ENCODE assay signal across 10 cellular contexts in the genomic region with DNA sequence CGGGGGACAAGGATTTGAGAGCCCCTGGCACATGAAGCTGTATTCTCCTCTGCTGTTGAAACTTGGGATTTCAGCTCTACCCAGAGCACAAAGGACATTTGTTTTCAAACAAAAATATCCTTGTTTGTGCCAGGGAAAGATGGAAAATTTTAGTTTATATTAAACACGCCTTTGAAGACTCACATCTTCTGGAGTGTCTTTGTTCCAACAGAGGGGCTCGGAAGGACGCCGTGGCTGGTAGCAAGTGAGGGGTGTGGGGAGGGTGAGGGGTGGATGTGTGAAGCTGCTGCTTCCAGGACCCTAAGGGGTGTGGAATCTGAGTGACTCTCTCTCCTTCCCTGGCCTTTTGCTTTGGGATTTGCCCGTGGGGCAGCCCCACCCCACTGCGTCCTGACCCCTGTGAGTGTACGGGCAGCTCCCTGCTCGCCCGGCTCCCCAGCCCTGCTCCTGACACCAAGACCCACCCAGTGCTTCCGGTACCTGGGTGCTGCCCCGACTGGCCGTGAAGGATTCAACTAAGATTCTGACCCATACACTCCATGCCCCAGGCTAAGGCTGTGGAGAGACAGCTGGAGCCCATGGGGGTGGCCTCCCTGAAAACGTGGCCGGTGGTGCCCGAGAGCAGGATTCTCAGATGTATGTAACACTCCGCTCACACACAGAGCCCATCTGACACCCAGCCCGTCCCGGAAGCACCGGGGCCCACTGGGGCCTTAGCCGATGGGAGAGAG. TPM values are rescaled to one million over a fixed set of nuclear protein-coding genes. Genes with fewer than 3 reads are reported as not detected.
DNase-seq lines count a peak whose midpoint lies in the region; ATAC-seq and TF ChIP-seq lines count a peak whose summit lies in the region.
"Had no signal": no experiment of that assay in that cellular context is flagged by ENCODE, and none has a peak within 500 bp of the region (broad histone marks: within the 10 kb centered on the region; RNA-seq: fewer than 3 reads in every experiment).

No MANE protein-coding gene starts in this region.

- H3K36me3 ChIP-seq in osteoblast (ENCODE audit: insufficient read depth, low read length) (peaks cover 38% of the 10 kb centered on the region), vagina (peaks cover 0 to 20% of the 10 kb centered on the region in 2 donors)

- H3K9me3 Mint-ChIP-seq in natural killer cell = no peaks in the 10 kb centered on the region
- H3K9me3 Mint-ChIP-seq in natural killer cell treated with Interleukin-12 subunit alpha and Interleukin-12 subunit beta and Interleukin-15 and Interleukin-18, amount 100 ng/mL, for 72 hours = no peaks in the 10 kb centered on the region
- H3K9me3 Mint-ChIP-seq: activated CD4-positive, alpha-beta memory T cell treated with anti-CD3 and anti-CD28 coated beads for 36 hours had no signal

- no peak overlapping the region for H3K4me3 Mint-ChIP-seq in natural killer cell
- H3K4me3 Mint-ChIP-seq in natural killer cell treated with Interleukin-12 subunit alpha and Interleukin-12 subunit beta and Interleukin-15 and Interleukin-18, amount 100 ng/mL, for 72 hours = no peak overlapping the region
- H3K4me3 Mint-ChIP-seq: activated CD4-positive, alpha-beta memory T cell treated with anti-CD3 and anti-CD28 coated beads for 36 hours had no signal

- peaks cover 22% of the 10 kb centered on the region for H3K4me1 ChIP-seq in osteoblast (ENCODE audit: insufficient read depth, low read length)
- peaks cover 57% of the 10 kb centered on the region for H3K4me1 ChIP-seq in vagina

- no peaks in the 10 kb centered on the region for H3K9me3 ChIP-seq in osteoblast (ENCODE audit: low read depth, low read length)
- no peaks in the 10 kb centered on the region for H3K9me3 ChIP-seq in vagina

- ATAC-seq in natural killer cell = no peak
- ATAC-seq in natural killer cell treated with Interleukin-12 subunit alpha and Interleukin-12 subunit beta and Interleukin-15 and Interleukin-18, amount 100 ng/mL, for 72 hours = no peak
- no peak for ATAC-seq in GM19452 (IDR thresholded peaks at IDR 0.05; ENCODE audit: unreplicated experiment)

- no peak overlapping the region for H3K27ac ChIP-seq in osteoblast (ENCODE audit: low read depth, low read length)
- H3K27ac ChIP-seq in vagina = peak overlapping the region; percentile 72
- H3K27ac ChIP-seq: SK-N-MC had no signal

- H3K4me3 ChIP-seq in osteoblast (ENCODE audit: insufficient read depth, low read length) = no peak overlapping the region
- no peak overlapping the region for H3K4me3 ChIP-seq in vagina
- H3K4me3 ChIP-seq: SK-N-MC had no signal

- no peak overlapping the region for H2AFZ ChIP-seq in osteoblast (ENCODE audit: low read length)

- intact Hi-C loops in natural killer cell (cut with micrococcal nuclease) = no loop called here
- intact Hi-C loops in head of caudate nucleus (cut with DNase I) = no loop called here
- intact Hi-C loops in vagina (cut with DNase I) = no loop called here

- H3K27me3 ChIP-seq in osteoblast (ENCODE audit: insufficient read depth, low read length) (no peaks in the 10 kb centered on the region), vagina (no peaks in the 10 kb centered on the region)

- no peaks in the 10 kb centered on the region for H3K36me3 Mint-ChIP-seq in natural killer cell
- no peaks in the 10 kb centered on the region for H3K36me3 Mint-ChIP-seq in natural killer cell treated with Interleukin-12 subunit alpha and Interleukin-12 subunit beta and Interleukin-15 and Interleukin-18, amount 100 ng/mL, for 72 hours
- H3K36me3 Mint-ChIP-seq: activated CD4-positive, alpha-beta memory T cell treated with anti-CD3 and anti-CD28 coated beads for 36 hours had no signal

- H3K27me3 Mint-ChIP-seq in natural killer cell (ENCODE audit: low read depth in 2 of 2) = no peaks in the 10 kb centered on the region
- no peaks in the 10 kb centered on the region for H3K27me3 Mint-ChIP-seq in natural killer cell treated with Interleukin-12 subunit alpha and Interleukin-12 subunit beta and Interleukin-15 and Interleukin-18, amount 100 ng/mL, for 72 hours

- DNase-seq in natural killer cell (peak; percentile 14), head of caudate nucleus (peak in 28 of 42 donors; percentile 1 to 72 (median 36)), osteoblast (ENCODE audit: insufficient read length, low spot score, missing footprints) (peak; percentile 84), vagina (ENCODE audit: extremely low spot score in 2 of 2) (no peak), iPS-NIHi7 (ENCODE audit: extremely low spot score) (no peak)
- DNase-seq in natural killer cell treated with Interleukin-12 subunit alpha and Interleukin-12 subunit beta and Interleukin-15 and Interleukin-18, amount 100 ng/mL, for 72 hours (ENCODE audit: low spot score) = no peak
- DNase-seq in activated CD4-positive, alpha-beta T cell treated with anti-CD3 and anti-CD28 coated beads, Interleukin-2, amount 50 U/mL, for 48 hours = no peak

- peaks cover 23 to 30% of the 10 kb centered on the region in 2 donors for H3K4me1 Mint-ChIP-seq in natural killer cell
- H3K4me1 Mint-ChIP-seq in natural killer cell treated with Interleukin-12 subunit alpha and Interleukin-12 subunit beta and Interleukin-15 and Interleukin-18, amount 100 ng/mL, for 72 hours (ENCODE audit: low read depth in 2 of 2) = peaks cover 0 to 20% of the 10 kb centered on the region in 2 donors

- peaks cover 41% of the 10 kb centered on the region for H4K20me1 ChIP-seq in osteoblast (ENCODE audit: insufficient read depth, low read length)

- TF ChIP-seq POLR2A in vagina (IDR thresholded peaks at IDR 0.05) = no peak

- peak overlapping the region; percentile 10 to 43 for H3K27ac Mint-ChIP-seq in natural killer cell
- H3K27ac Mint-ChIP-seq in natural killer cell treated with Interleukin-12 subunit alpha and Interleukin-12 subunit beta and Interleukin-15 and Interleukin-18, amount 100 ng/mL, for 72 hours = peak overlapping the region in 1 of 2 donors; percentile 27
- H3K27ac Mint-ChIP-seq: activated CD4-positive, alpha-beta memory T cell treated with anti-CD3 and anti-CD28 coated beads for 36 hours had no signal

- H3K4me2 ChIP-seq in osteoblast (ENCODE audit: insufficient read depth, low read length) = no peak overlapping the region

- peaks cover 54% of the 10 kb centered on the region for H3K79me2 ChIP-seq in osteoblast (ENCODE audit: insufficient read depth, low read length)

- TF ChIP-seq CTCF in natural killer cell (IDR thresholded peaks at IDR 0.05) (no peak), osteoblast (IDR thresholded peaks at IDR 0.05; ENCODE audit: extremely low read depth, low read depth, low read length) (no peak), vagina (IDR thresholded peaks at IDR 0.05) (no peak)

RNA-seq across cellular contexts. Expression of a gene that starts 59.6 kb away (rescaled TPM):
- total RNA-seq in natural killer cell = 10 to 100 TPM; 18.0 to 20.5 (median 18.8) TPM
- total RNA-seq in natural killer cell treated with Interleukin-12 subunit alpha and Interleukin-12 subunit beta and Interleukin-15 and Interleukin-18, amount 100 ng/mL, for 72 hours = 10 to 100 TPM; 13.0 to 16.6 TPM
- 34.7 and 35.9 TPM in 2 replicates for total RNA-seq in osteoblast
- total RNA-seq in vagina = 23.8 TPM

Comparison
In these comparisons a context has a peak if more than half of its experiments do, and no peak if none do; other contexts are left out.
1. DNase-seq: peak in natural killer cell (single experiment), head of caudate nucleus (28 of 42) and osteoblast (single experiment); none in natural killer cell treated with Interleukin-12 subunit alpha and Interleukin-12 subunit beta and Interleukin-15 and Interleukin-18, amount 100 ng/mL, for 72 hours (single experiment), vagina (0 of 2), activated CD4-positive, alpha-beta T cell treated with anti-CD3 and anti-CD28 coated beads, Interleukin-2, amount 50 U/mL, for 48 hours (0 of 2) and iPS-NIHi7 (single experiment).